ENCODE assay signal across 8 cellular contexts in genomic region chr7:32727483-32728411, GRCh38.
DNase-seq lines count a peak whose midpoint lies in the region; ATAC-seq and TF ChIP-seq lines count a peak whose summit lies in the region.
"Not testable (repeated sequence)": the region's sequence is repeated elsewhere in the genome, so short reads cannot be mapped to it uniquely, and the experiment has no call there.

No MANE protein-coding gene starts in this region.

- H3K27ac ChIP-seq in mesenchymal stem cell (ENCODE audit: low read length, poor library complexity, severe bottlenecking) = not testable (repeated sequence)

- H3K4me1 ChIP-seq in mesenchymal stem cell (ENCODE audit: control insufficient read depth, insufficient read depth, low read depth, low read length) = not testable (repeated sequence)

- H3K4me3 ChIP-seq in epithelial cell of proximal tubule (ENCODE audit: low read depth, low read length) (peak overlapping the region; percentile 63), mesenchymal stem cell (ENCODE audit: insufficient read depth in 1 of 2, low read depth in 1 of 2, low read length in 2 of 2) (peak overlapping the region; percentile 75 to 92)

- peak overlapping the region; percentile 55 for H3K4me2 ChIP-seq in mesenchymal stem cell (ENCODE audit: low read length, poor library complexity, severe bottlenecking)

- peak overlapping the region in 1 of 2 experiments; percentile 93 for H3K23ac ChIP-seq in mesenchymal stem cell (ENCODE audit: low read length in 2 of 2)

- H2BK12ac ChIP-seq in mesenchymal stem cell (ENCODE audit: low read length in 2 of 2) = peak overlapping the region in 1 of 2 experiments; percentile 96

- H3K18ac ChIP-seq in mesenchymal stem cell (ENCODE audit: low read depth in 1 of 2, low read length in 2 of 2) = peak overlapping the region; percentile 86 to 97

- H2AK5ac ChIP-seq in mesenchymal stem cell (ENCODE audit: low read length, severe bottlenecking) = not testable (repeated sequence)

- H2BK120ac ChIP-seq in mesenchymal stem cell (ENCODE audit: low read depth, low read length) = peak overlapping the region; percentile 34

- TF ChIP-seq CTCF in epithelial cell of proximal tubule (conservative IDR thresholded peaks at IDR 0.05; ENCODE audit: low read depth, low read length) = not testable (repeated sequence)

- not testable (repeated sequence) for H4K91ac ChIP-seq in mesenchymal stem cell (ENCODE audit: low read length)

- H2BK5ac ChIP-seq in mesenchymal stem cell (ENCODE audit: low read depth, low read length, poor library complexity, severe bottlenecking) = peak overlapping the region; percentile 91

- peak overlapping the region; percentile 76 for H2AFZ ChIP-seq in mesenchymal stem cell (ENCODE audit: low read depth, low read length)

- peak; percentile 42 for DNase-seq in DMS153 (lab: John Stamatoyannopoulos, UW)
- peak; percentile 70 for DNase-seq in HK-2 (ENCODE audit: unreplicated experiment)
- peak; percentile 7 for DNase-seq in NOMO-1 treated with dmso at 0.1 percent for 144 hours (lab: John Stamatoyannopoulos, UW; ENCODE audit: unreplicated experiment)
- peak; percentile 13 for DNase-seq in activated T-cell treated with anti-CD3 and anti-CD28 coated beads for 4 hours
- DNase-seq in epithelial cell of proximal tubule (ENCODE audit: low read depth) = not testable (repeated sequence)
- peak; percentile 65 for DNase-seq in mesenchymal stem cell
- DNase-seq in stimulated activated CD8-positive, alpha-beta memory T cell treated with anti-CD3 and anti-CD28 coated beads, Interleukin-15, amount 100 ng/mL, for 24 hours (ENCODE audit: low read depth) = peak; percentile 14

- H3K36me3 ChIP-seq in mesenchymal stem cell (ENCODE audit: control insufficient read depth in 1 of 2, insufficient read depth in 2 of 2, low read depth in 1 of 2, low read length in 2 of 2) = not testable (repeated sequence)

- H3K9ac ChIP-seq in mesenchymal stem cell (ENCODE audit: low read length) = peak overlapping the region; percentile 78

- H3K79me1 ChIP-seq in mesenchymal stem cell (replicated peaks; ENCODE audit: low read length, poor library complexity, severe bottlenecking) = not testable (repeated sequence)

- not testable (repeated sequence) for H3K9me3 ChIP-seq in mesenchymal stem cell (ENCODE audit: control insufficient read depth, low read length)

- H4K8ac ChIP-seq in mesenchymal stem cell (ENCODE audit: low read length) = peak overlapping the region; percentile 89

- peak overlapping the region; percentile 67 for H2BK15ac ChIP-seq in mesenchymal stem cell (ENCODE audit: low read depth, poor library complexity, severe bottlenecking)

- H3K27me3 ChIP-seq in mesenchymal stem cell (ENCODE audit: control insufficient read depth in 1 of 2, insufficient read depth in 1 of 2, low read length in 2 of 2) = not testable (repeated sequence)

- H3K4ac ChIP-seq in mesenchymal stem cell (ENCODE audit: low read depth in 1 of 2, low read length in 2 of 2) = peak overlapping the region in 1 of 2 experiments; percentile 73

- WGBS in mesenchymal stem cell = 10% methylated on average over 4 of the region's 66 CpGs

- peak overlapping the region in 1 of 2 experiments; percentile 96 for H3K14ac ChIP-seq in mesenchymal stem cell (ENCODE audit: low read length in 2 of 2)

- peak; percentile 76 for ATAC-seq in GM21526 (IDR thresholded peaks at IDR 0.05; ENCODE audit: low FRiP score, unreplicated experiment)
